Comparison of ENCODE assay signal across 1 cellular context in the genomic region with DNA sequence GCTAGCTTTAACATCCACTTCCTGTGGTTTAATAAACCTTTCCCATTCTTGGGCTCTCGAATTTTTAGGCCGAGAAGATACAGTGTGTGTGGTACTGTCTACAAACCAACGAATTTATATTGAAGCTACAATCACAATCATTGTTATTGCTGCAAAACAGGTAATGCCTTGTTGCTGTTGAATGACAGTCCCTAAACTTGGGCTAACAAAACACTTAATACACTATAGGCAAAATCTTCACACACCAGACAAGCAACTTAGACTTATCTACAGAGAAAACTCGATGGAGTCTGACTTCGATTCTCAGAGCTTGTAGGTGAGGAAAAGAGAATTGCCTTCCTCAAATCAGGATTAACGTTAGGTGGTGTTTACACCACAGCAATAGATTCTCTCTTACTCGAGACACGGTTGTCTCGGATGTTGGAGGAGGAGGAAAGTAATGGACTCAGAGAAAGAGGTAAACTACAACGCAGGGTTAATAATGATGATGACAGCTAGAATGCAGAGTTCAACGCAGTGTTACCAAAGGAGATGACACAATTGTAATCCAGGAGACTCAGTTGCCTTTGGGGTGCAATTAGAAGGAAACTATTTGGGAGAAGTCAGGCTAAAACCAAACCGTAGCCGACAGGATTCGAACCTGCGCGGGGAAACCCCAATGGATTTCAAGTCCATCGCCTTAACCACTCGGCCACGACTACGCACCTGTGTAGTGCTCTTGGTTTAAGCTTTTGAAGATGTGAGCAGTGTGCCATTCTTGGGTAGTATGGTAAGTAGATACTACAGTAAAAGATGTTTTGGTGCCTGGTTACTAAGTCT.
A peak's percentile ranks its signal among the peaks of the same experiment; 100 is the strongest.
TF ChIP-seq lines count a peak whose summit lies in the region.

No MANE protein-coding gene starts in this region.

TF ChIP-seq in K562, 482 proteins besides CTCF, POLR2A, EP300 and RAD21 (continued from another document and continues in another):
- TF ChIP-seq CHD2 (IDR thresholded peaks at IDR 0.05; ENCODE audit: low read depth, low read length), result peak; percentile 56
- TF ChIP-seq, protein P1, sequence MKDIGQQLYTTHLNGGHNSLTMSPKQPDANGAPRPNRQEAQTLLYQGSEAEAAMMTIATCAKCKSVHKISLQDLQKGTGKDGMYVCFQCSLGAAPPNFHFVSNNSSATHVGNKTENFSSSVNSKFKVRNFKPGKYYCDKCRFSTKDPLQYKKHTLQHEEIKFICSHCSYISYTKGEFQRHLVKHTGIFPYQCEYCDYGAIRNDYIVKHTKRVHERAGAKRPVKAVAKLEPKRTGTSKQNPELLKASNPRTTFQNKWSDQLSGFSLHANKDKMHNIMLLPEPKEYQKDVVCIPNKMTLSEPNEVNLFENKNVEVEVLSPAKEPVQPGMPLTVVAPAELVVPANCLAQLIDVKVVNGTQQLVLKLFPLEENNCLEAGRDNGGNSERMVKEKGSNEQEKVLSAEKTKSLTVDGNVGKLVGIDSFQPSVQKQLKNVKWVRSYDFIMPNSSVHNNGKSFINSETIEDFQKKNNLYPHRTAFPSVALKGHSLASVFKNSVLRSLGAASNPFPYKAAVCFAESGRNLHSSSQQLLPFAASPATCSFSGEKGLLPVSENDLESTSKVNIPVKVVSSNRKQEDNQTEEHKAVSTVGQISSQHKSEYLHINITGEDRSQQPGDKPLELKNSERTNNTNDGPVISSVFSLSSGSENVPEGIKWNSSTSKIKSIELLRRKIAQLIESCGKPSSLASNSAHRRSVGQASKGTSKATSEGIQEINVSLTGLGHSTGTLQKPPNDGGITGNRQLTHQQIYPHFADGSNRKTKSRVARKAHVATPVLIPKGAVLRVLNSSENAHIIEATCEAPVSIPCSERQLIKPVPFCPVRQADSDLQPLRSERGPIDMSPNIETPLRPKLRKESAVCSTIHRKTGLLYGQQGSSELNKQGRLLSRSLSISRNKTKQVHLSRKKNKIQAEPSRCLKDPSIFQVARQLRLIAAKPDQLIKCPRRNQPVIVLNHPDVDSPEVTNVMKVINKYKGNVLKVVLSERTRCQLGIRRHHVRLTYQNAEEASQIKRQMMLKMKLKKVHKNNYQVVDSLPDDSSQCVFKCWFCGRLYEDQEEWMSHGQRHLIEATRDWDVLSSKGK (CRISPR knock-in tag; IDR thresholded peaks at IDR 0.05), result 0 out of 2 replicates have a peak, but pooled peaks have one; percentile 59
- TF ChIP-seq KLF16 (IDR thresholded peaks at IDR 0.05), result no peak
- TF ChIP-seq ZNF324 (CRISPR knock-in tag; IDR thresholded peaks at IDR 0.05), result 0 out of 2 replicates have a peak, but pooled peaks have one; percentile 31
- no peak for TF ChIP-seq HMG20A (CRISPR knock-in tag; conservative IDR thresholded peaks at IDR 0.05)
- TF ChIP-seq OTX1 (CRISPR knock-in tag; IDR thresholded peaks at IDR 0.05), result 0 out of 2 replicates have a peak, but pooled peaks have one; percentile 65
- TF ChIP-seq HNRNPUL1 (IDR thresholded peaks at IDR 0.05; ENCODE audit: low read length), result no peak
- no peak for TF ChIP-seq GTF2A2 (tag; IDR thresholded peaks at IDR 0.05)
- TF ChIP-seq MBD2 (IDR thresholded peaks at IDR 0.05; ENCODE audit: borderline replicate concordance, low read depth), result no peak
- TF ChIP-seq, protein P2, sequence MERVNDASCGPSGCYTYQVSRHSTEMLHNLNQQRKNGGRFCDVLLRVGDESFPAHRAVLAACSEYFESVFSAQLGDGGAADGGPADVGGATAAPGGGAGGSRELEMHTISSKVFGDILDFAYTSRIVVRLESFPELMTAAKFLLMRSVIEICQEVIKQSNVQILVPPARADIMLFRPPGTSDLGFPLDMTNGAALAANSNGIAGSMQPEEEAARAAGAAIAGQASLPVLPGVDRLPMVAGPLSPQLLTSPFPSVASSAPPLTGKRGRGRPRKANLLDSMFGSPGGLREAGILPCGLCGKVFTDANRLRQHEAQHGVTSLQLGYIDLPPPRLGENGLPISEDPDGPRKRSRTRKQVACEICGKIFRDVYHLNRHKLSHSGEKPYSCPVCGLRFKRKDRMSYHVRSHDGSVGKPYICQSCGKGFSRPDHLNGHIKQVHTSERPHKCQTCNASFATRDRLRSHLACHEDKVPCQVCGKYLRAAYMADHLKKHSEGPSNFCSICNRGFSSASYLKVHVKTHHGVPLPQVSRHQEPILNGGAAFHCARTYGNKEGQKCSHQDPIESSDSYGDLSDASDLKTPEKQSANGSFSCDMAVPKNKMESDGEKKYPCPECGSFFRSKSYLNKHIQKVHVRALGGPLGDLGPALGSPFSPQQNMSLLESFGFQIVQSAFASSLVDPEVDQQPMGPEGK (CRISPR knock-in tag; IDR thresholded peaks at IDR 0.05; ENCODE audit: borderline replicate concordance), result no peak
- TF ChIP-seq ZNF253 (CRISPR knock-in tag; conservative IDR thresholded peaks at IDR 0.05), result no peak
- peak; percentile 61; the same call in 1 of the 2 replicates for TF ChIP-seq DPF2 (IDR thresholded peaks at IDR 0.05)
- TF ChIP-seq ZNF124 (CRISPR knock-in tag; IDR thresholded peaks at IDR 0.05), result no peak
- 0 out of 2 replicates have a peak, but pooled peaks have one; percentile 19 for TF ChIP-seq NR2F6 (CRISPR knock-in tag; IDR thresholded peaks at IDR 0.05)
- peak; percentile 62; the same call in 1 of the 2 replicates for TF ChIP-seq SMARCA5 (IDR thresholded peaks at IDR 0.05)
- TF ChIP-seq, protein P3, sequence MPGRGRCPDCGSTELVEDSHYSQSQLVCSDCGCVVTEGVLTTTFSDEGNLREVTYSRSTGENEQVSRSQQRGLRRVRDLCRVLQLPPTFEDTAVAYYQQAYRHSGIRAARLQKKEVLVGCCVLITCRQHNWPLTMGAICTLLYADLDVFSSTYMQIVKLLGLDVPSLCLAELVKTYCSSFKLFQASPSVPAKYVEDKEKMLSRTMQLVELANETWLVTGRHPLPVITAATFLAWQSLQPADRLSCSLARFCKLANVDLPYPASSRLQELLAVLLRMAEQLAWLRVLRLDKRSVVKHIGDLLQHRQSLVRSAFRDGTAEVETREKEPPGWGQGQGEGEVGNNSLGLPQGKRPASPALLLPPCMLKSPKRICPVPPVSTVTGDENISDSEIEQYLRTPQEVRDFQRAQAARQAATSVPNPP (IDR thresholded peaks at IDR 0.05; ENCODE audit: borderline replicate concordance, insufficient read depth, insufficient read length), result no peak
- no peak for TF ChIP-seq ZNF717 (CRISPR knock-in tag; IDR thresholded peaks at IDR 0.05)
- 0 out of 2 replicates have a peak, but pooled peaks have one; percentile 53 for TF ChIP-seq ZNF274 (IDR thresholded peaks at IDR 0.05; ENCODE audit: borderline replicate concordance, low read depth, low read length)
- TF ChIP-seq, protein P4, sequence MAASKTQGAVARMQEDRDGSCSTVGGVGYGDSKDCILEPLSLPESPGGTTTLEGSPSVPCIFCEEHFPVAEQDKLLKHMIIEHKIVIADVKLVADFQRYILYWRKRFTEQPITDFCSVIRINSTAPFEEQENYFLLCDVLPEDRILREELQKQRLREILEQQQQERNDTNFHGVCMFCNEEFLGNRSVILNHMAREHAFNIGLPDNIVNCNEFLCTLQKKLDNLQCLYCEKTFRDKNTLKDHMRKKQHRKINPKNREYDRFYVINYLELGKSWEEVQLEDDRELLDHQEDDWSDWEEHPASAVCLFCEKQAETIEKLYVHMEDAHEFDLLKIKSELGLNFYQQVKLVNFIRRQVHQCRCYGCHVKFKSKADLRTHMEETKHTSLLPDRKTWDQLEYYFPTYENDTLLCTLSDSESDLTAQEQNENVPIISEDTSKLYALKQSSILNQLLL (CRISPR knock-in tag; IDR thresholded peaks at IDR 0.05; ENCODE audit: borderline replicate concordance), result no peak
- TF ChIP-seq, protein P5, sequence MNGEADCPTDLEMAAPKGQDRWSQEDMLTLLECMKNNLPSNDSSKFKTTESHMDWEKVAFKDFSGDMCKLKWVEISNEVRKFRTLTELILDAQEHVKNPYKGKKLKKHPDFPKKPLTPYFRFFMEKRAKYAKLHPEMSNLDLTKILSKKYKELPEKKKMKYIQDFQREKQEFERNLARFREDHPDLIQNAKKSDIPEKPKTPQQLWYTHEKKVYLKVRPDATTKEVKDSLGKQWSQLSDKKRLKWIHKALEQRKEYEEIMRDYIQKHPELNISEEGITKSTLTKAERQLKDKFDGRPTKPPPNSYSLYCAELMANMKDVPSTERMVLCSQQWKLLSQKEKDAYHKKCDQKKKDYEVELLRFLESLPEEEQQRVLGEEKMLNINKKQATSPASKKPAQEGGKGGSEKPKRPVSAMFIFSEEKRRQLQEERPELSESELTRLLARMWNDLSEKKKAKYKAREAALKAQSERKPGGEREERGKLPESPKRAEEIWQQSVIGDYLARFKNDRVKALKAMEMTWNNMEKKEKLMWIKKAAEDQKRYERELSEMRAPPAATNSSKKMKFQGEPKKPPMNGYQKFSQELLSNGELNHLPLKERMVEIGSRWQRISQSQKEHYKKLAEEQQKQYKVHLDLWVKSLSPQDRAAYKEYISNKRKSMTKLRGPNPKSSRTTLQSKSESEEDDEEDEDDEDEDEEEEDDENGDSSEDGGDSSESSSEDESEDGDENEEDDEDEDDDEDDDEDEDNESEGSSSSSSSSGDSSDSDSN (IDR thresholded peaks at IDR 0.05; ENCODE audit: borderline replicate concordance in 1 of 2, low read depth in 2 of 2, low read length in 2 of 2), result no peak
- no peak for TF ChIP-seq ESRRB (CRISPR knock-in tag; IDR thresholded peaks at IDR 0.05; ENCODE audit: borderline replicate concordance)
- TF ChIP-seq ZNF134 (CRISPR knock-in tag; conservative IDR thresholded peaks at IDR 0.05), result no peak
- no peak for TF ChIP-seq ZNF12 (CRISPR knock-in tag; IDR thresholded peaks at IDR 0.05)
- no peak for TF ChIP-seq PML (IDR thresholded peaks at IDR 0.05; ENCODE audit: low read length)
- TF ChIP-seq, protein P6, sequence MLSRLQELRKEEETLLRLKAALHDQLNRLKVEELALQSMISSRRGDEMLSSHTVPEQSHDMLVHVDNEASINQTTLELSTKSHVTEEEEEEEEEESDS (CRISPR knock-in tag; IDR thresholded peaks at IDR 0.05), result no peak
- no peak for TF ChIP-seq HDAC6 (IDR thresholded peaks at IDR 0.05; ENCODE audit: low read depth, low read length)
- peak; percentile 46; the same call in 1 of the 2 replicates for TF ChIP-seq MYC (IDR thresholded peaks at IDR 0.05; ENCODE audit: low read depth, low read length)
- TF ChIP-seq MYC (CRISPR knock-in tag; IDR thresholded peaks at IDR 0.05; ENCODE audit: borderline replicate concordance, low read depth), result no peak
- TF ChIP-seq ZNF354B (CRISPR knock-in tag; IDR thresholded peaks at IDR 0.05), result no peak
- 0 out of 4 replicates have a peak, but pooled peaks of 1 of the 2 experiments have one; percentile 23 for TF ChIP-seq MCM7 (IDR thresholded peaks at IDR 0.05)
- no peak for TF ChIP-seq SRSF1 (IDR thresholded peaks at IDR 0.05; ENCODE audit: low read depth, low read length)
- TF ChIP-seq BMI1 (IDR thresholded peaks at IDR 0.05; ENCODE audit: low read length), result no peak
- no peak for TF ChIP-seq MYNN (IDR thresholded peaks at IDR 0.05)
- TF ChIP-seq MYNN (CRISPR knock-in tag; IDR thresholded peaks at IDR 0.05), result no peak
- no peak for TF ChIP-seq COPS2 (conservative IDR thresholded peaks at IDR 0.05)
- no peak for TF ChIP-seq ZNF699 (CRISPR knock-in tag; IDR thresholded peaks at IDR 0.05; ENCODE audit: insufficient replicate concordance)
- TF ChIP-seq, protein P7, sequence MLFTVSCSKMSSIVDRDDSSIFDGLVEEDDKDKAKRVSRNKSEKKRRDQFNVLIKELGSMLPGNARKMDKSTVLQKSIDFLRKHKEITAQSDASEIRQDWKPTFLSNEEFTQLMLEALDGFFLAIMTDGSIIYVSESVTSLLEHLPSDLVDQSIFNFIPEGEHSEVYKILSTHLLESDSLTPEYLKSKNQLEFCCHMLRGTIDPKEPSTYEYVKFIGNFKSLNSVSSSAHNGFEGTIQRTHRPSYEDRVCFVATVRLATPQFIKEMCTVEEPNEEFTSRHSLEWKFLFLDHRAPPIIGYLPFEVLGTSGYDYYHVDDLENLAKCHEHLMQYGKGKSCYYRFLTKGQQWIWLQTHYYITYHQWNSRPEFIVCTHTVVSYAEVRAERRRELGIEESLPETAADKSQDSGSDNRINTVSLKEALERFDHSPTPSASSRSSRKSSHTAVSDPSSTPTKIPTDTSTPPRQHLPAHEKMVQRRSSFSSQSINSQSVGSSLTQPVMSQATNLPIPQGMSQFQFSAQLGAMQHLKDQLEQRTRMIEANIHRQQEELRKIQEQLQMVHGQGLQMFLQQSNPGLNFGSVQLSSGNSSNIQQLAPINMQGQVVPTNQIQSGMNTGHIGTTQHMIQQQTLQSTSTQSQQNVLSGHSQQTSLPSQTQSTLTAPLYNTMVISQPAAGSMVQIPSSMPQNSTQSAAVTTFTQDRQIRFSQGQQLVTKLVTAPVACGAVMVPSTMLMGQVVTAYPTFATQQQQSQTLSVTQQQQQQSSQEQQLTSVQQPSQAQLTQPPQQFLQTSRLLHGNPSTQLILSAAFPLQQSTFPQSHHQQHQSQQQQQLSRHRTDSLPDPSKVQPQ (CRISPR knock-in tag; IDR thresholded peaks at IDR 0.05; ENCODE audit: borderline replicate concordance), result no peak
- no peak for TF ChIP-seq CBX5 (IDR thresholded peaks at IDR 0.05; ENCODE audit: borderline replicate concordance, low read depth)
- no peak for TF ChIP-seq CBX1 (IDR thresholded peaks at IDR 0.05; ENCODE audit: low read depth)
- TF ChIP-seq RBM34 (IDR thresholded peaks at IDR 0.05; ENCODE audit: borderline replicate concordance, insufficient read depth, low read length), result no peak
- peak; percentile 99 for TF ChIP-seq POLR2H (tag; IDR thresholded peaks at IDR 0.05; ENCODE audit: low read depth)
- TF ChIP-seq DDX20 (tag; IDR thresholded peaks at IDR 0.05; ENCODE audit: low read depth), result no peak
- TF ChIP-seq, protein P8, sequence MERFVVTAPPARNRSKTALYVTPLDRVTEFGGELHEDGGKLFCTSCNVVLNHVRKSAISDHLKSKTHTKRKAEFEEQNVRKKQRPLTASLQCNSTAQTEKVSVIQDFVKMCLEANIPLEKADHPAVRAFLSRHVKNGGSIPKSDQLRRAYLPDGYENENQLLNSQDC (CRISPR knock-in tag; IDR thresholded peaks at IDR 0.05), result peak; percentile 15; the same call in 1 of the 2 replicates
- peak; percentile 89 for TF ChIP-seq ZSCAN29 (IDR thresholded peaks at IDR 0.05)
- no peak for TF ChIP-seq ZFP1 (CRISPR knock-in tag; IDR thresholded peaks at IDR 0.05)
- no peak for TF ChIP-seq SREBF1 (IDR thresholded peaks at IDR 0.05; ENCODE audit: borderline replicate concordance, low read depth, low read length)
- no peak for TF ChIP-seq ZNF778 (CRISPR knock-in tag; IDR thresholded peaks at IDR 0.05)
